8 cellular contexts compared by ENCODE assay signal in the genomic region with DNA sequence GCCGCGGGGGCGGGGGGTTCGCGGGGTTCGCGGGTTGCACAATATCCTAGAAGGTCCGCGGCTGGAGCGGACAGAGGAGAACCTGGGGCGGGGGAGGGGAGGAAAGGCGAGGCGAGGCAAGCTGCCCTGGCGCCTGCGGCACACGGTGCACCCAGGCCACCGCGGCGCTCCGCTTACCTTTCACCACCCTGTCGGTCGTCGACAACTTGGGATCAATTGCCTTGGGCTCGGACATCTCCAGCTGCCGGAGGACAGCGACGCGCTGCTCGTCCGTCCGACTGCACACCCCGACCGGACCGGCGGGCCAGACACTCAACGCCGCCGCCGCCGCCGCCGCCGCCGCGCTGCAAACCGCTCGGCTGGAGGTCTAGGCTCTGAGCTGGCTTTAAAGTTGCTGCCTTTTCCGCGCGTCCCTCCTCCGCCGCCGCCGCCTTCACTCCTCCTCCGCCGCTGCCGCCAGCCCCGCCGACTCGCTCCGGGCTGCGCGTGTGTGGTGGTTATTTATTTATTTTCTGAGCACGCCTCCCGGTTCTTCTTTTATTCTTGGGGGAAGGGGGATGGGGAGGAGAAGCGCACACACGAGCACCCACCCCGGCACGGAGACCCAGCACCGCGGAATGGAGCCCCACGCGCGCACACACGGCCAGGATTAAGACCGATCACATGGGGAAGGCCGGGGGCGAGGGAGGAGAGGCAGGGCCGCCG. TPM values are rescaled to one million over a fixed set of nuclear protein-coding genes. Genes with fewer than 3 reads are reported as not detected.
DNase-seq lines count a peak whose midpoint lies in the region; ATAC-seq and TF ChIP-seq lines count a peak whose summit lies in the region.

No MANE protein-coding gene starts in this region.

- POLR2A ChIA-PET in AG04450 (lab: Yijun Ruan, JAX) = interaction anchor here (0.6 to 2.0 kb wide), 7 partner anchors 10 to 69 kb away, joined by 3 to 11 read pairs (median 4); no protein-coding TSS in a partner anchor

- H3K4me3 Mint-ChIP-seq in natural killer cell treated with Interleukin-12 subunit alpha and Interleukin-12 subunit beta and Interleukin-15 and Interleukin-18, amount 100 ng/mL, for 72 hours = peak overlapping the region; percentile 100

- H3K9ac ChIP-seq in NT2/D1 (ENCODE audit: insufficient read length, low read depth) = peak overlapping the region; percentile 80

- H3K4me1 ChIP-seq in NT2/D1 (ENCODE audit: insufficient read depth, insufficient read length) = peaks cover 2% of the 10 kb centered on the region

- H3K4me3 ChIP-seq in AG04450 (ENCODE audit: low read depth, low read length) = peak overlapping the region; percentile 86
- H3K4me3 ChIP-seq in NT2/D1 (ENCODE audit: insufficient read length, low read depth) = peak overlapping the region; percentile 70
- peak overlapping the region; percentile 77 for H3K4me3 ChIP-seq in fibroblast of mammary gland (ENCODE audit: control insufficient read depth, low read depth, low read length)

- H3K4me1 Mint-ChIP-seq in natural killer cell treated with Interleukin-12 subunit alpha and Interleukin-12 subunit beta and Interleukin-15 and Interleukin-18, amount 100 ng/mL, for 72 hours (ENCODE audit: low read depth in 2 of 2) = peaks cover 33 to 44% of the 10 kb centered on the region in 2 donors

- peak overlapping the region; percentile 90 for H3K27ac Mint-ChIP-seq in natural killer cell treated with Interleukin-12 subunit alpha and Interleukin-12 subunit beta and Interleukin-15 and Interleukin-18, amount 100 ng/mL, for 72 hours

- no peaks in the 10 kb centered on the region for H3K36me3 ChIP-seq in NT2/D1 (ENCODE audit: insufficient read depth, insufficient read length, low read length)

- no peaks in the 10 kb centered on the region for H3K9me3 Mint-ChIP-seq in natural killer cell treated with Interleukin-12 subunit alpha and Interleukin-12 subunit beta and Interleukin-15 and Interleukin-18, amount 100 ng/mL, for 72 hours

- TF ChIP-seq CTCF in AG04450 (IDR thresholded peaks at IDR 0.05; ENCODE audit: low read depth, low read length) = no peak
- TF ChIP-seq CTCF in fibroblast of mammary gland (conservative IDR thresholded peaks at IDR 0.05; ENCODE audit: control insufficient read depth, insufficient read depth, low read depth, low read length) = no peak

- DNase-seq in AG04450 (ENCODE audit: low read depth, low spot score) = no peak
- no peak for DNase-seq in NT2/D1 (ENCODE audit: low read depth, low spot score)
- DNase-seq in activated T-helper 1 cell treated with anti-CD3 and anti-CD28 coated beads, Interleukin-2, amount 50 U/mL, for 16 hours (ENCODE audit: low read depth in 1 of 2, low spot score in 1 of 2) = peak; percentile 30 to 38
- DNase-seq in fibroblast of mammary gland (ENCODE audit: low read depth) = peak; percentile 47
- DNase-seq in natural killer cell treated with Interleukin-12 subunit alpha and Interleukin-12 subunit beta and Interleukin-15 and Interleukin-18, amount 100 ng/mL, for 72 hours (ENCODE audit: low spot score) = peak; percentile 71
- DNase-seq in stromal cell of bone marrow (ENCODE audit: low read depth) = peak; percentile 45

- no peaks in the 10 kb centered on the region for H3K27me3 Mint-ChIP-seq in natural killer cell treated with Interleukin-12 subunit alpha and Interleukin-12 subunit beta and Interleukin-15 and Interleukin-18, amount 100 ng/mL, for 72 hours

- H3K9me3 ChIP-seq in AG04450 (ENCODE audit: control insufficient read depth, insufficient read depth, low read length) (peaks cover 3% of the 10 kb centered on the region; the same call in 1 of the 2 replicates), NT2/D1 (ENCODE audit: insufficient read depth, low read length) (no peaks in the 10 kb centered on the region)

- H3K27me3 ChIP-seq in AG04450 (ENCODE audit: control insufficient read depth, insufficient read depth, low read length) = no peaks in the 10 kb centered on the region
- peaks cover 16% of the 10 kb centered on the region for H3K27me3 ChIP-seq in NT2/D1 (ENCODE audit: insufficient read depth, insufficient read length)

- ATAC-seq in GM18520 (IDR thresholded peaks at IDR 0.05; ENCODE audit: unreplicated experiment) (peak; percentile 2), HG03097 (IDR thresholded peaks at IDR 0.05; ENCODE audit: low FRiP score, unreplicated experiment) (peak; percentile 11)
- ATAC-seq in natural killer cell treated with Interleukin-12 subunit alpha and Interleukin-12 subunit beta and Interleukin-15 and Interleukin-18, amount 100 ng/mL, for 72 hours = peak; percentile 1 to 8

- H3K36me3 Mint-ChIP-seq in natural killer cell treated with Interleukin-12 subunit alpha and Interleukin-12 subunit beta and Interleukin-15 and Interleukin-18, amount 100 ng/mL, for 72 hours = no peaks in the 10 kb centered on the region

- peak overlapping the region; percentile 75 for H3K27ac ChIP-seq in AG04450 (ENCODE audit: low read depth, low read length)

- CTCF ChIA-PET in AG04450 (lab: Charles Lee) = interaction anchor here (0.6 kb wide), 1 partner anchor 189 kb away, joined by 3 read pairs; no protein-coding TSS in a partner anchor

RNA-seq across cellular contexts. Expression of a gene that starts 0.6 kb away (rescaled TPM):
- 32.5 and 38.7 TPM in 2 replicates for polyA plus RNA-seq in AG04450 (2011; rRNA removed)
- polyA minus RNA-seq in AG04450 (2011; rRNA and poly(A)+ RNA removed) = 53.4 and 87.6 TPM in 2 replicates
- total RNA-seq in natural killer cell treated with Interleukin-12 subunit alpha and Interleukin-12 subunit beta and Interleukin-15 and Interleukin-18, amount 100 ng/mL, for 72 hours = 10 to 100 TPM; 42.6 to 50.2 TPM

Comparison
In these comparisons a context has a peak if more than half of its experiments do, and no peak if none do; other contexts are left out.
1. DNase-seq: peak in activated T-helper 1 cell treated with anti-CD3 and anti-CD28 coated beads, Interleukin-2, amount 50 U/mL, for 16 hours (2 of 2), fibroblast of mammary gland (single experiment), natural killer cell treated with Interleukin-12 subunit alpha and Interleukin-12 subunit beta and Interleukin-15 and Interleukin-18, amount 100 ng/mL, for 72 hours (single experiment) and stromal cell of bone marrow (single experiment); none in AG04450 (single experiment) and NT2/D1 (single experiment).
2. Peak in every context shown above with its lines, with median percentiles within 50 percentile points of each other: H3K4me3 ChIP-seq and ATAC-seq.